Comparison of ENCODE assay signal across 12 cellular contexts in genomic region chr9:78573205-78573604, GRCh38.
"Had no signal": no experiment of that assay in that cellular context is flagged by ENCODE, and none has a peak within 500 bp of the region (broad histone marks: within the 10 kb centered on the region; RNA-seq: fewer than 3 reads in every experiment).

No MANE protein-coding gene starts in this region.

- H3K9me3 ChIP-seq: heart right ventricle, ovary, tibial artery, upper lobe of left lung, uterus had no signal

- H3K36me3 ChIP-seq: heart right ventricle, ovary, tibial artery, upper lobe of left lung, uterus had no signal

- ATAC-seq: heart right ventricle, natural killer cell, right cardiac atrium had no signal

- FAIRE-seq: colon, frontal cortex, islet of Langerhans had no signal

- H3K27me3 ChIP-seq: heart right ventricle, ovary, tibial artery, upper lobe of left lung, uterus had no signal

- H3K4me1 ChIP-seq: heart right ventricle, upper lobe of left lung, uterus had no signal

- H3K4me3 ChIP-seq: heart right ventricle, ovary, tibial artery, upper lobe of left lung, uterus had no signal

- H3K27ac ChIP-seq: heart right ventricle, ovary, tibial artery, upper lobe of left lung, uterus had no signal

- DNase-seq: heart right ventricle; kidney glomerular epithelial cell; natural killer cell; ovary; right cardiac atrium; stimulated activated CD4-positive, alpha-beta T cell treated with anti-CD3 and anti-CD28 coated beads, Interleukin-4, amount 100 ng/mL, for 1 hour; tibial artery; upper lobe of left lung; uterus had no signal
